ENCODE assay signal across 1 cellular context in the genomic region with DNA sequence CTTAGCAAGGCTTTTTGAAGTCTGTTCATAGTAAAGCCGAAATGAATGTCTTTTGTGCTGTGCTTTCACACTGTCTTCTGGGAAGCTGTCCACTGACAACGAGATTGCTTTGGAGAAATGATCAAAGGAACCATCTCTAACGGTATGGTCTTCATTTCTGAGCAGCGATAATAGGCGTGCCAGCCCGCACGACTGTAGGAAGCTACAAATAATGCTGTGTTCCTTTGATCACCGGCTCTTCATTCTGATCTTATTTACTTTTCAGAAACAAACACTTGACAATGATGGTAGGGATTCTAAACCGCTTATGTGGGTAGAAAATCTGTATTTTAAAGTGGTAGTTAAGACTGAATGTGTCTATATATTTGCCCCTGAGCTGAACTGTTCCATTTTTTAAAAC.
TF ChIP-seq lines count a peak whose summit lies in the region.

No MANE protein-coding gene starts in this region.

TF ChIP-seq in HepG2, 621 proteins besides CTCF, POLR2A, EP300 and RAD21 (continued from another document):
- TF ChIP-seq, protein P1, sequence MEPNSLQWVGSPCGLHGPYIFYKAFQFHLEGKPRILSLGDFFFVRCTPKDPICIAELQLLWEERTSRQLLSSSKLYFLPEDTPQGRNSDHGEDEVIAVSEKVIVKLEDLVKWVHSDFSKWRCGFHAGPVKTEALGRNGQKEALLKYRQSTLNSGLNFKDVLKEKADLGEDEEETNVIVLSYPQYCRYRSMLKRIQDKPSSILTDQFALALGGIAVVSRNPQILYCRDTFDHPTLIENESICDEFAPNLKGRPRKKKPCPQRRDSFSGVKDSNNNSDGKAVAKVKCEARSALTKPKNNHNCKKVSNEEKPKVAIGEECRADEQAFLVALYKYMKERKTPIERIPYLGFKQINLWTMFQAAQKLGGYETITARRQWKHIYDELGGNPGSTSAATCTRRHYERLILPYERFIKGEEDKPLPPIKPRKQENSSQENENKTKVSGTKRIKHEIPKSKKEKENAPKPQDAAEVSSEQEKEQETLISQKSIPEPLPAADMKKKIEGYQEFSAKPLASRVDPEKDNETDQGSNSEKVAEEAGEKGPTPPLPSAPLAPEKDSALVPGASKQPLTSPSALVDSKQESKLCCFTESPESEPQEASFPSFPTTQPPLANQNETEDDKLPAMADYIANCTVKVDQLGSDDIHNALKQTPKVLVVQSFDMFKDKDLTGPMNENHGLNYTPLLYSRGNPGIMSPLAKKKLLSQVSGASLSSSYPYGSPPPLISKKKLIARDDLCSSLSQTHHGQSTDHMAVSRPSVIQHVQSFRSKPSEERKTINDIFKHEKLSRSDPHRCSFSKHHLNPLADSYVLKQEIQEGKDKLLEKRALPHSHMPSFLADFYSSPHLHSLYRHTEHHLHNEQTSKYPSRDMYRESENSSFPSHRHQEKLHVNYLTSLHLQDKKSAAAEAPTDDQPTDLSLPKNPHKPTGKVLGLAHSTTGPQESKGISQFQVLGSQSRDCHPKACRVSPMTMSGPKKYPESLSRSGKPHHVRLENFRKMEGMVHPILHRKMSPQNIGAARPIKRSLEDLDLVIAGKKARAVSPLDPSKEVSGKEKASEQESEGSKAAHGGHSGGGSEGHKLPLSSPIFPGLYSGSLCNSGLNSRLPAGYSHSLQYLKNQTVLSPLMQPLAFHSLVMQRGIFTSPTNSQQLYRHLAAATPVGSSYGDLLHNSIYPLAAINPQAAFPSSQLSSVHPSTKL (CRISPR knock-in tag; IDR thresholded peaks at IDR 0.05), result peak; percentile 62
- TF ChIP-seq SSRP1 (CRISPR knock-in tag; IDR thresholded peaks at IDR 0.05) (no peak), ZFP36L2 (CRISPR knock-in tag; IDR thresholded peaks at IDR 0.05) (no peak), ZNF660 (CRISPR knock-in tag; IDR thresholded peaks at IDR 0.05; ENCODE audit: borderline replicate concordance, low read depth) (no peak), CREB1 (IDR thresholded peaks at IDR 0.05) (no peak), CREB1 (CRISPR knock-in tag; IDR thresholded peaks at IDR 0.05) (peak; percentile 49; the same call in 1 of the 2 replicates), ZNF703 (CRISPR knock-in tag; IDR thresholded peaks at IDR 0.05; ENCODE audit: borderline replicate concordance) (no peak), BHLHE40 (IDR thresholded peaks at IDR 0.05; ENCODE audit: low read length) (no peak), GABPA (IDR thresholded peaks at IDR 0.05; ENCODE audit: low read depth, low read length) (no peak), GABPA (CRISPR knock-in tag; IDR thresholded peaks at IDR 0.05; ENCODE audit: low read depth) (no peak), RBAK (CRISPR knock-in tag; IDR thresholded peaks at IDR 0.05) (no peak), ETV6 (CRISPR knock-in tag; conservative IDR thresholded peaks at IDR 0.05) (no peak), NONO (IDR thresholded peaks at IDR 0.05) (no peak), NONO (CRISPR knock-in tag; conservative IDR thresholded peaks at IDR 0.05) (no peak), ZNF709 (CRISPR knock-in tag; IDR thresholded peaks at IDR 0.05) (no peak), ARID2 (CRISPR knock-in tag; IDR thresholded peaks at IDR 0.05; ENCODE audit: borderline replicate concordance) (no peak), SP1 (IDR thresholded peaks at IDR 0.05) (no peak), SP1 (CRISPR knock-in tag; IDR thresholded peaks at IDR 0.05) (no peak), ELF4 (CRISPR knock-in tag; IDR thresholded peaks at IDR 0.05; ENCODE audit: borderline replicate concordance) (no peak), FOXA3 (CRISPR knock-in tag; IDR thresholded peaks at IDR 0.05) (peak; percentile 39; the same call in 1 of the 2 replicates), RFX1 (IDR thresholded peaks at IDR 0.05) (no peak), KMT2A (CRISPR knock-in tag; IDR thresholded peaks at IDR 0.05) (no peak), NFIB (CRISPR knock-in tag; IDR thresholded peaks at IDR 0.05; ENCODE audit: borderline replicate concordance) (no peak), SOX5 (CRISPR knock-in tag; IDR thresholded peaks at IDR 0.05; ENCODE audit: borderline replicate concordance) (peak; percentile 78; the same call in 1 of the 2 replicates), RXRB (CRISPR knock-in tag; IDR thresholded peaks at IDR 0.05; ENCODE audit: borderline replicate concordance) (no peak), ARNT2 (CRISPR knock-in tag; IDR thresholded peaks at IDR 0.05; ENCODE audit: low read depth) (no peak), ZNF616 (CRISPR knock-in tag; IDR thresholded peaks at IDR 0.05; ENCODE audit: low read depth) (no peak), SRSF4 (IDR thresholded peaks at IDR 0.05; ENCODE audit: low read depth, low read length, poor library complexity, severe bottlenecking) (no peak), MAFG (CRISPR knock-in tag; IDR thresholded peaks at IDR 0.05) (no peak), SOX13 (IDR thresholded peaks at IDR 0.05) (no peak; the same call in 1 of the 2 replicates), SOX13 (CRISPR knock-in tag; conservative IDR thresholded peaks at IDR 0.05 in 1 of 2, IDR thresholded peaks at IDR 0.05 in 1 of 2) (peak in 1 of 2 experiments; percentile 81; a peak in 2 of 4 replicates), ZNF577 (CRISPR knock-in tag; IDR thresholded peaks at IDR 0.05; ENCODE audit: borderline replicate concordance, low read depth) (no peak), FOXA1 (IDR thresholded peaks at IDR 0.05) (no peak), FOXA1 (CRISPR knock-in tag; IDR thresholded peaks at IDR 0.05) (peak; percentile 50), BCL6 (CRISPR knock-in tag; IDR thresholded peaks at IDR 0.05) (0 out of 2 replicates have a peak, but pooled peaks have one; percentile 7)
- TF ChIP-seq, protein P2, sequence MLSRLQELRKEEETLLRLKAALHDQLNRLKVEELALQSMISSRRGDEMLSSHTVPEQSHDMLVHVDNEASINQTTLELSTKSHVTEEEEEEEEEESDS (CRISPR knock-in tag; IDR thresholded peaks at IDR 0.05; ENCODE audit: borderline replicate concordance), result no peak
- TF ChIP-seq, protein P3, sequence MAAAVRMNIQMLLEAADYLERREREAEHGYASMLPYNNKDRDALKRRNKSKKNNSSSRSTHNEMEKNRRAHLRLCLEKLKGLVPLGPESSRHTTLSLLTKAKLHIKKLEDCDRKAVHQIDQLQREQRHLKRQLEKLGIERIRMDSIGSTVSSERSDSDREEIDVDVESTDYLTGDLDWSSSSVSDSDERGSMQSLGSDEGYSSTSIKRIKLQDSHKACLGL (CRISPR knock-in tag; IDR thresholded peaks at IDR 0.05), result no peak
- TF ChIP-seq, protein P4, sequence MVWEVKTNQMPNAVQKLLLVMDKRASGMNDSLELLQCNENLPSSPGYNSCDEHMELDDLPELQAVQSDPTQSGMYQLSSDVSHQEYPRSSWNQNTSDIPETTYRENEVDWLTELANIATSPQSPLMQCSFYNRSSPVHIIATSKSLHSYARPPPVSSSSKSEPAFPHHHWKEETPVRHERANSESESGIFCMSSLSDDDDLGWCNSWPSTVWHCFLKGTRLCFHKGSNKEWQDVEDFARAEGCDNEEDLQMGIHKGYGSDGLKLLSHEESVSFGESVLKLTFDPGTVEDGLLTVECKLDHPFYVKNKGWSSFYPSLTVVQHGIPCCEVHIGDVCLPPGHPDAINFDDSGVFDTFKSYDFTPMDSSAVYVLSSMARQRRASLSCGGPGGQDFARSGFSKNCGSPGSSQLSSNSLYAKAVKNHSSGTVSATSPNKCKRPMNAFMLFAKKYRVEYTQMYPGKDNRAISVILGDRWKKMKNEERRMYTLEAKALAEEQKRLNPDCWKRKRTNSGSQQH (CRISPR knock-in tag; IDR thresholded peaks at IDR 0.05; ENCODE audit: low read depth), result no peak
- TF ChIP-seq, protein P5, sequence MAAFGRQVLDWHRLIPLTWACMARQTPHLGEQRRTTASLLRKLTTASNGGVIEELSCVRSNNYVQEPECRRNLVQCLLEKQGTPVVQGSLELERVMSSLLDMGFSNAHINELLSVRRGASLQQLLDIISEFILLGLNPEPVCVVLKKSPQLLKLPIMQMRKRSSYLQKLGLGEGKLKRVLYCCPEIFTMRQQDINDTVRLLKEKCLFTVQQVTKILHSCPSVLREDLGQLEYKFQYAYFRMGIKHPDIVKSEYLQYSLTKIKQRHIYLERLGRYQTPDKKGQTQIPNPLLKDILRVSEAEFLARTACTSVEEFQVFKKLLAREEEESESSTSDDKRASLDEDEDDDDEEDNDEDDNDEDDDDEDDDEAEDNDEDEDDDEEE (CRISPR knock-in tag; IDR thresholded peaks at IDR 0.05), result no peak
- TF ChIP-seq, protein P6, sequence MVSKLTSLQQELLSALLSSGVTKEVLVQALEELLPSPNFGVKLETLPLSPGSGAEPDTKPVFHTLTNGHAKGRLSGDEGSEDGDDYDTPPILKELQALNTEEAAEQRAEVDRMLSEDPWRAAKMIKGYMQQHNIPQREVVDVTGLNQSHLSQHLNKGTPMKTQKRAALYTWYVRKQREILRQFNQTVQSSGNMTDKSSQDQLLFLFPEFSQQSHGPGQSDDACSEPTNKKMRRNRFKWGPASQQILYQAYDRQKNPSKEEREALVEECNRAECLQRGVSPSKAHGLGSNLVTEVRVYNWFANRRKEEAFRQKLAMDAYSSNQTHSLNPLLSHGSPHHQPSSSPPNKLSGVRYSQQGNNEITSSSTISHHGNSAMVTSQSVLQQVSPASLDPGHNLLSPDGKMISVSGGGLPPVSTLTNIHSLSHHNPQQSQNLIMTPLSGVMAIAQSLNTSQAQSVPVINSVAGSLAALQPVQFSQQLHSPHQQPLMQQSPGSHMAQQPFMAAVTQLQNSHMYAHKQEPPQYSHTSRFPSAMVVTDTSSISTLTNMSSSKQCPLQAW (CRISPR knock-in tag; IDR thresholded peaks at IDR 0.05), result no peak
- TF ChIP-seq, protein P7, sequence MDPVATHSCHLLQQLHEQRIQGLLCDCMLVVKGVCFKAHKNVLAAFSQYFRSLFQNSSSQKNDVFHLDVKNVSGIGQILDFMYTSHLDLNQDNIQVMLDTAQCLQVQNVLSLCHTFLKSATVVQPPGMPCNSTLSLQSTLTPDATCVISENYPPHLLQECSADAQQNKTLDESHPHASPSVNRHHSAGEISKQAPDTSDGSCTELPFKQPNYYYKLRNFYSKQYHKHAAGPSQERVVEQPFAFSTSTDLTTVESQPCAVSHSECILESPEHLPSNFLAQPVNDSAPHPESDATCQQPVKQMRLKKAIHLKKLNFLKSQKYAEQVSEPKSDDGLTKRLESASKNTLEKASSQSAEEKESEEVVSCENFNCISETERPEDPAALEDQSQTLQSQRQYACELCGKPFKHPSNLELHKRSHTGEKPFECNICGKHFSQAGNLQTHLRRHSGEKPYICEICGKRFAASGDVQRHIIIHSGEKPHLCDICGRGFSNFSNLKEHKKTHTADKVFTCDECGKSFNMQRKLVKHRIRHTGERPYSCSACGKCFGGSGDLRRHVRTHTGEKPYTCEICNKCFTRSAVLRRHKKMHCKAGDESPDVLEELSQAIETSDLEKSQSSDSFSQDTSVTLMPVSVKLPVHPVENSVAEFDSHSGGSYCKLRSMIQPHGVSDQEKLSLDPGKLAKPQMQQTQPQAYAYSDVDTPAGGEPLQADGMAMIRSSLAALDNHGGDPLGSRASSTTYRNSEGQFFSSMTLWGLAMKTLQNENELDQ (CRISPR knock-in tag; IDR thresholded peaks at IDR 0.05; ENCODE audit: borderline replicate concordance), result no peak
